Comparison of ENCODE assay signal across 10 cellular contexts in the genomic region with DNA sequence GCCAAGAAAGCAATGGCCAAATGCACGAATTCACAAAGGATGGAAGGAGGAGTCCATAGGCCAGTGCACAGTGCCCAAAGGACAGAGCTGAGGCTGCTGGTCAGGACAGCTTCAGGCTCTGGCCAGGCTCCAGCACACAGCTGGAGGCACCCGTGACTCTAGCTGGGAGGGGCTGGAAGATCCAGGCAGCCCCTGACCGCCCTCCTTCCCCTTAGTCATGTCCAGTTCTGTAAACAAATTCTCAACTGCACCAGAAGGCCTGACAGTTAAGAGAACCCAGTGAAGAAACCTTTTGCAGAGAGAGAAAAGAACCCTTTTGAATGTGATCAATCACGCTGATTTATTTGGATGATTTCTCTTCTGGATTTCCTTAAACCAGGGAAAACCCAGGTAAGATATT. TPM values are rescaled to one million over a fixed set of nuclear protein-coding genes. Genes with fewer than 3 reads are reported as not detected.
DNase-seq lines count a peak whose midpoint lies in the region; ATAC-seq and TF ChIP-seq lines count a peak whose summit lies in the region.
"Had no signal": no experiment of that assay in that cellular context is flagged by ENCODE, and none has a peak within 500 bp of the region (broad histone marks: within the 10 kb centered on the region; RNA-seq: fewer than 3 reads in every experiment).

No MANE protein-coding gene starts in this region.

- H3K4me1 ChIP-seq in SK-N-SH (ENCODE audit: control insufficient read depth in 1 of 2, insufficient read depth in 2 of 2, low read depth in 1 of 2, low read length in 1 of 2) (peaks cover 22% of the 10 kb centered on the region in 2 experiments; a peak in 3 of 4 replicates), gastroesophageal sphincter (peaks cover 8 to 31% (median 13%) of the 10 kb centered on the region in 3 donors)

- TF ChIP-seq EP300 in SK-N-SH (IDR thresholded peaks at IDR 0.05; ENCODE audit: borderline replicate concordance in 1 of 2, low read depth in 1 of 2, low read length in 1 of 2) (peak in 1 of 2 experiments; percentile 21; a peak in 1 of 4 replicates), gastroesophageal sphincter (IDR thresholded peaks at IDR 0.05) (no peak)

- no peak for TF ChIP-seq CTCF in SK-N-SH (IDR thresholded peaks at IDR 0.05)
- no peak for TF ChIP-seq CTCF in gastroesophageal sphincter (IDR thresholded peaks at IDR 0.05)

- WGBS in SK-N-SH (ENCODE audit: low lambda C conversion rate): 44% methylated on average over 4 of the region's 4 CpGs
- 22 to 25% methylated on average over 1 to 2 of the region's 4 CpGs for WGBS in gastroesophageal sphincter (ENCODE audit: low coverage in 1 of 2), 2 donors

- peak overlapping the region; percentile 59 for H3K4me2 ChIP-seq in SK-N-SH

- intact Hi-C loops in posterior cingulate gyrus (cut with DNase I): loop anchor here (10.0 kb wide), 1 partner anchor 126 kb away; no protein-coding TSS in a partner anchor

- H4K20me1 ChIP-seq in SK-N-SH (ENCODE audit: insufficient read depth): no peaks in the 10 kb centered on the region

- peaks cover 19% of the 10 kb centered on the region for H3F3A ChIP-seq in SK-N-SH (replicated peaks; ENCODE audit: insufficient read depth)

- peak overlapping the region; percentile 5 to 50; a peak in 3 of 4 replicates for H3K27ac ChIP-seq in SK-N-SH (ENCODE audit: low read depth in 2 of 2, low read length in 1 of 2)
- peak overlapping the region in 3 of 4 donors; percentile 69 to 79 (median 73) for H3K27ac ChIP-seq in gastroesophageal sphincter

- H3K9ac ChIP-seq in SK-N-SH: peak overlapping the region; percentile 14; the same call in 1 of the 2 replicates

- no peak overlapping the region for H3K4me3 Mint-ChIP-seq in naive thymus-derived CD8-positive, alpha-beta T cell
- H3K4me3 Mint-ChIP-seq: central memory CD8-positive, alpha-beta T cell had no signal

- H3K36me3 ChIP-seq in SK-N-SH (replicated peaks in 1 of 2; ENCODE audit: control insufficient read depth in 1 of 2, insufficient read depth in 2 of 2, low read length in 1 of 2): no peaks in the 10 kb centered on the region
- no peaks in the 10 kb centered on the region for H3K36me3 ChIP-seq in gastroesophageal sphincter

- in situ Hi-C loops in Caki2 (cut with HindIII; ENCODE audit: low pct_unique_long_range_greater_than_20kb, low sequenced_read_pairs): no loop called here

- no peaks in the 10 kb centered on the region for H3K36me3 Mint-ChIP-seq in naive thymus-derived CD8-positive, alpha-beta T cell

- no peak overlapping the region for H2AFZ ChIP-seq in SK-N-SH (ENCODE audit: low read depth)

- H3K27me3 Mint-ChIP-seq in naive thymus-derived CD8-positive, alpha-beta T cell: peaks cover 0 to 9% (median 1%) of the 10 kb centered on the region in 5 donors
- H3K27me3 Mint-ChIP-seq: central memory CD8-positive, alpha-beta T cell had no signal

- no peaks in the 10 kb centered on the region for H3K27me3 ChIP-seq in SK-N-SH (ENCODE audit: insufficient read depth)
- H3K27me3 ChIP-seq in gastroesophageal sphincter: no peaks in the 10 kb centered on the region

- CTCF ChIA-PET in SK-N-SH (lab: Yijun Ruan, JAX): interaction anchor here (0.7 to 3.0 kb wide), 5 partner anchors 11 to 346 kb away, joined by 3 to 14 read pairs (median 3); a partner anchor contains a TSS

- TF ChIP-seq POLR2A in gastroesophageal sphincter (IDR thresholded peaks at IDR 0.05): no peak

- H3K9me3 ChIP-seq in SK-N-SH (no peaks in the 10 kb centered on the region), gastroesophageal sphincter (no peaks in the 10 kb centered on the region)

- peak; percentile 88 for DNase-seq in Caki2 (ENCODE audit: low read depth)
- peak; percentile 60 for DNase-seq in SK-N-SH
- DNase-seq in posterior cingulate gyrus: peak; percentile 71 to 98 (median 85)
- no peak for DNase-seq in naive thymus-derived CD8-positive, alpha-beta T cell
- DNase-seq: NCI-H187 treated with DMSO at 0.1 percent for 48 hours had no signal

- ATAC-seq in gastroesophageal sphincter (peak; percentile 98), HG03139 (IDR thresholded peaks at IDR 0.05; ENCODE audit: unreplicated experiment) (no peak), HG03457 (IDR thresholded peaks at IDR 0.05; ENCODE audit: unreplicated experiment) (no peak), HG02610 (IDR thresholded peaks at IDR 0.05; ENCODE audit: unreplicated experiment) (no peak)
- ATAC-seq in naive thymus-derived CD8-positive, alpha-beta T cell: no peak

- no peak overlapping the region for H3K27ac Mint-ChIP-seq in naive thymus-derived CD8-positive, alpha-beta T cell

- H3K9me3 Mint-ChIP-seq in naive thymus-derived CD8-positive, alpha-beta T cell: no peaks in the 10 kb centered on the region
- H3K9me3 Mint-ChIP-seq: central memory CD8-positive, alpha-beta T cell had no signal

- no peaks in the 10 kb centered on the region for H3K9me2 ChIP-seq in SK-N-SH

- H3K4me3 ChIP-seq in SK-N-SH (ENCODE audit: low read depth in 2 of 2, low read length in 1 of 2): no peak overlapping the region
- no peak overlapping the region for H3K4me3 ChIP-seq in gastroesophageal sphincter

- POLR2A ChIA-PET in SK-N-SH (lab: Yijun Ruan, JAX): interaction anchor here (3.3 kb wide), 1 partner anchor 8 kb away, joined by 19 read pairs; a partner anchor contains a TSS
- POLR2A ChIA-PET in naive thymus-derived CD8-positive, alpha-beta T cell (lab: Charles Lee): no interaction called here

- H3K4me1 Mint-ChIP-seq in naive thymus-derived CD8-positive, alpha-beta T cell: peaks cover 0 to 6% (median 3%) of the 10 kb centered on the region in 4 donors

- no peak for TF ChIP-seq RAD21 in SK-N-SH (IDR thresholded peaks at IDR 0.05; ENCODE audit: low read length)

- H3K79me2 ChIP-seq in SK-N-SH (ENCODE audit: insufficient read depth): no peaks in the 10 kb centered on the region

TF ChIP-seq in SK-N-SH, 30 proteins besides CTCF, POLR2A, EP300 and RAD21 (continues in another document):
- TF ChIP-seq TCF12 (IDR thresholded peaks at IDR 0.05) (peak; percentile 74), YY1 (IDR thresholded peaks at IDR 0.05; ENCODE audit: low read depth) (no peak), FOSL2 (IDR thresholded peaks at IDR 0.05; ENCODE audit: borderline replicate concordance, low read depth) (peak; percentile 24; the same call in 1 of the 2 replicates), GABPA (IDR thresholded peaks at IDR 0.05; ENCODE audit: low read depth) (no peak), NRF1 (IDR thresholded peaks at IDR 0.05; ENCODE audit: low read depth, low read length) (no peak), NFIC (IDR thresholded peaks at IDR 0.05; ENCODE audit: borderline replicate concordance) (peak; percentile 85), SIN3A (IDR thresholded peaks at IDR 0.05; ENCODE audit: borderline replicate concordance, low read depth, low read length) (no peak)
- TF ChIP-seq, protein P1, sequence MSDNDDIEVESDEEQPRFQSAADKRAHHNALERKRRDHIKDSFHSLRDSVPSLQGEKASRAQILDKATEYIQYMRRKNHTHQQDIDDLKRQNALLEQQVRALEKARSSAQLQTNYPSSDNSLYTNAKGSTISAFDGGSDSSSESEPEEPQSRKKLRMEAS (IDR thresholded peaks at IDR 0.05; ENCODE audit: low read depth): no peak; the same call in 1 of the 2 replicates
- TF ChIP-seq, protein P2, sequence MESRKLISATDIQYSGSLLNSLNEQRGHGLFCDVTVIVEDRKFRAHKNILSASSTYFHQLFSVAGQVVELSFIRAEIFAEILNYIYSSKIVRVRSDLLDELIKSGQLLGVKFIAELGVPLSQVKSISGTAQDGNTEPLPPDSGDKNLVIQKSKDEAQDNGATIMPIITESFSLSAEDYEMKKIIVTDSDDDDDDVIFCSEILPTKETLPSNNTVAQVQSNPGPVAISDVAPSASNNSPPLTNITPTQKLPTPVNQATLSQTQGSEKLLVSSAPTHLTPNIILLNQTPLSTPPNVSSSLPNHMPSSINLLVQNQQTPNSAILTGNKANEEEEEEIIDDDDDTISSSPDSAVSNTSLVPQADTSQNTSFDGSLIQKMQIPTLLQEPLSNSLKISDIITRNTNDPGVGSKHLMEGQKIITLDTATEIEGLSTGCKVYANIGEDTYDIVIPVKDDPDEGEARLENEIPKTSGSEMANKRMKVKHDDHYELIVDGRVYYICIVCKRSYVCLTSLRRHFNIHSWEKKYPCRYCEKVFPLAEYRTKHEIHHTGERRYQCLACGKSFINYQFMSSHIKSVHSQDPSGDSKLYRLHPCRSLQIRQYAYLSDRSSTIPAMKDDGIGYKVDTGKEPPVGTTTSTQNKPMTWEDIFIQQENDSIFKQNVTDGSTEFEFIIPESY (IDR thresholded peaks at IDR 0.05; ENCODE audit: borderline replicate concordance, low read depth): no peak
- TF ChIP-seq, protein P3, sequence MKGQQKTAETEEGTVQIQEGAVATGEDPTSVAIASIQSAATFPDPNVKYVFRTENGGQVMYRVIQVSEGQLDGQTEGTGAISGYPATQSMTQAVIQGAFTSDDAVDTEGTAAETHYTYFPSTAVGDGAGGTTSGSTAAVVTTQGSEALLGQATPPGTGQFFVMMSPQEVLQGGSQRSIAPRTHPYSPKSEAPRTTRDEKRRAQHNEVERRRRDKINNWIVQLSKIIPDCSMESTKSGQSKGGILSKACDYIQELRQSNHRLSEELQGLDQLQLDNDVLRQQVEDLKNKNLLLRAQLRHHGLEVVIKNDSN (IDR thresholded peaks at IDR 0.05; ENCODE audit: borderline replicate concordance, low read depth): peak; percentile 65; the same call in 1 of the 2 replicates

RNA-seq across cellular contexts. Expression of a gene that starts 7.7 kb away (rescaled TPM):
- total RNA-seq in Caki2 (2014; rRNA removed; shearing (Covaris generic); ENCODE audit: low replicate concordance): 496 and 587 TPM in 2 replicates
- 235 and 240 TPM in 2 replicates for polyA plus RNA-seq in SK-N-SH (2012; rRNA removed)
- 327 and 349 TPM in 2 replicates for polyA plus RNA-seq in SK-N-SH (2012; cell fraction: cytosol; rRNA removed)
- polyA plus RNA-seq in SK-N-SH (2012; cell fraction: nucleus; rRNA removed): 114 and 122 TPM in 2 replicates
- 100 to 1,000 TPM; 226 to 282 (median 255) TPM for total RNA-seq in gastroesophageal sphincter
- 100 to 1,000 TPM in 1 of 2 experiments, 10 to 100 TPM in 1; 99.2 to 113 TPM for total RNA-seq in naive thymus-derived CD8-positive, alpha-beta T cell
- 100 to 1,000 TPM; 195 to 348 (median 236) TPM for polyA plus RNA-seq in naive thymus-derived CD8-positive, alpha-beta T cell

Comparison
In these comparisons a context has a peak if more than half of its experiments do, and no peak if none do; other contexts are left out.
1. DNase-seq: peak in Caki2 (single experiment), SK-N-SH (single experiment) and posterior cingulate gyrus (10 of 10); none in naive thymus-derived CD8-positive, alpha-beta T cell (0 of 10).